ENCODE assay signal across 1 cellular context in genomic region chr10:43648392-43649148, GRCh38.
TF ChIP-seq lines count a peak whose summit lies in the region.

ZNF32 (minus strand) TSS chr10:43648881; CDS start chr10:43646133, 2,748 bp downstream.

TF ChIP-seq in HepG2, 621 proteins besides CTCF, POLR2A, EP300 and RAD21 (continued from another document and continues in another):
- TF ChIP-seq ARID4A (CRISPR knock-in tag; IDR thresholded peaks at IDR 0.05; ENCODE audit: borderline replicate concordance) (peak; percentile 28; the same call in 1 of the 2 replicates), WIZ (CRISPR knock-in tag; IDR thresholded peaks at IDR 0.05) (0 out of 2 replicates have a peak, but pooled peaks have one; percentile 58), PHF8 (CRISPR knock-in tag; IDR thresholded peaks at IDR 0.05) (peak; percentile 81), IKZF1 (IDR thresholded peaks at IDR 0.05) (no peak), HOXA3 (CRISPR knock-in tag; IDR thresholded peaks at IDR 0.05) (peak; percentile 23; the same call in 1 of the 2 replicates), ZNF724P (CRISPR knock-in tag; IDR thresholded peaks at IDR 0.05; ENCODE audit: borderline replicate concordance) (0 out of 2 replicates have a peak, but pooled peaks have one; percentile 70), NR2C2 (CRISPR knock-in tag; IDR thresholded peaks at IDR 0.05; ENCODE audit: borderline replicate concordance) (peak; percentile 78), ZFY (CRISPR knock-in tag; IDR thresholded peaks at IDR 0.05) (peak; percentile 97), KMT2A (CRISPR knock-in tag; IDR thresholded peaks at IDR 0.05) (peak; percentile 20; the same call in 1 of the 2 replicates), POLR2G (IDR thresholded peaks at IDR 0.05; ENCODE audit: low read depth, low read length) (peak; percentile 58), SUZ12 (IDR thresholded peaks at IDR 0.05; ENCODE audit: low read depth, low read length) (peak; percentile 88), ZNF777 (CRISPR knock-in tag; IDR thresholded peaks at IDR 0.05) (peak; percentile 81), RBFOX2 (IDR thresholded peaks at IDR 0.05; ENCODE audit: low read depth, low read length) (peak; percentile 79), SAFB2 (CRISPR knock-in tag; IDR thresholded peaks at IDR 0.05; ENCODE audit: borderline replicate concordance, low read depth) (0 out of 2 replicates have a peak, but pooled peaks have one; percentile 57), THAP11 (CRISPR knock-in tag; IDR thresholded peaks at IDR 0.05) (peak; percentile 100), ZNF234 (CRISPR knock-in tag; conservative IDR thresholded peaks at IDR 0.05) (peak; percentile 64; the same call in 1 of the 2 replicates), ZNF790 (CRISPR knock-in tag; IDR thresholded peaks at IDR 0.05; ENCODE audit: borderline replicate concordance) (peak; percentile 24; the same call in 1 of the 2 replicates), HOXA5 (CRISPR knock-in tag; IDR thresholded peaks at IDR 0.05) (0 out of 2 replicates have a peak, but pooled peaks have one; percentile 21), ASH2L (IDR thresholded peaks at IDR 0.05; ENCODE audit: insufficient read length, low read depth, low read length) (peak; percentile 62), ZNF430 (CRISPR knock-in tag; IDR thresholded peaks at IDR 0.05) (0 out of 2 replicates have a peak, but pooled peaks have one; percentile 39), AKAP8 (CRISPR knock-in tag; IDR thresholded peaks at IDR 0.05) (peak; percentile 62; the same call in 1 of the 2 replicates), HES4 (CRISPR knock-in tag; IDR thresholded peaks at IDR 0.05; ENCODE audit: borderline replicate concordance) (peak; percentile 47; the same call in 1 of the 2 replicates), ZNF441 (CRISPR knock-in tag; IDR thresholded peaks at IDR 0.05; ENCODE audit: borderline replicate concordance) (0 out of 2 replicates have a peak, but pooled peaks have one; percentile 52), ZNF124 (CRISPR knock-in tag; IDR thresholded peaks at IDR 0.05) (0 out of 2 replicates have a peak, but pooled peaks have one; percentile 22), GPN1 (CRISPR knock-in tag; IDR thresholded peaks at IDR 0.05; ENCODE audit: borderline replicate concordance) (no peak), PRDM15 (CRISPR knock-in tag; IDR thresholded peaks at IDR 0.05) (peak; percentile 8; the same call in 1 of the 2 replicates), MAFG (CRISPR knock-in tag; IDR thresholded peaks at IDR 0.05) (peak; percentile 69; the same call in 1 of the 2 replicates), HCFC1 (IDR thresholded peaks at IDR 0.05; ENCODE audit: low read depth, low read length) (peak; percentile 91), XRCC5 (optimal IDR thresholded peaks at IDR 0.05; ENCODE audit: low read length) (peak; percentile 18), TBX3 (IDR thresholded peaks at IDR 0.05; ENCODE audit: borderline replicate concordance) (no peak)
- TF ChIP-seq, protein P1, sequence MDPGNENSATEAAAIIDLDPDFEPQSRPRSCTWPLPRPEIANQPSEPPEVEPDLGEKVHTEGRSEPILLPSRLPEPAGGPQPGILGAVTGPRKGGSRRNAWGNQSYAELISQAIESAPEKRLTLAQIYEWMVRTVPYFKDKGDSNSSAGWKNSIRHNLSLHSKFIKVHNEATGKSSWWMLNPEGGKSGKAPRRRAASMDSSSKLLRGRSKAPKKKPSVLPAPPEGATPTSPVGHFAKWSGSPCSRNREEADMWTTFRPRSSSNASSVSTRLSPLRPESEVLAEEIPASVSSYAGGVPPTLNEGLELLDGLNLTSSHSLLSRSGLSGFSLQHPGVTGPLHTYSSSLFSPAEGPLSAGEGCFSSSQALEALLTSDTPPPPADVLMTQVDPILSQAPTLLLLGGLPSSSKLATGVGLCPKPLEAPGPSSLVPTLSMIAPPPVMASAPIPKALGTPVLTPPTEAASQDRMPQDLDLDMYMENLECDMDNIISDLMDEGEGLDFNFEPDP (CRISPR knock-in tag; conservative IDR thresholded peaks at IDR 0.05): no peak
- TF ChIP-seq, protein P2, sequence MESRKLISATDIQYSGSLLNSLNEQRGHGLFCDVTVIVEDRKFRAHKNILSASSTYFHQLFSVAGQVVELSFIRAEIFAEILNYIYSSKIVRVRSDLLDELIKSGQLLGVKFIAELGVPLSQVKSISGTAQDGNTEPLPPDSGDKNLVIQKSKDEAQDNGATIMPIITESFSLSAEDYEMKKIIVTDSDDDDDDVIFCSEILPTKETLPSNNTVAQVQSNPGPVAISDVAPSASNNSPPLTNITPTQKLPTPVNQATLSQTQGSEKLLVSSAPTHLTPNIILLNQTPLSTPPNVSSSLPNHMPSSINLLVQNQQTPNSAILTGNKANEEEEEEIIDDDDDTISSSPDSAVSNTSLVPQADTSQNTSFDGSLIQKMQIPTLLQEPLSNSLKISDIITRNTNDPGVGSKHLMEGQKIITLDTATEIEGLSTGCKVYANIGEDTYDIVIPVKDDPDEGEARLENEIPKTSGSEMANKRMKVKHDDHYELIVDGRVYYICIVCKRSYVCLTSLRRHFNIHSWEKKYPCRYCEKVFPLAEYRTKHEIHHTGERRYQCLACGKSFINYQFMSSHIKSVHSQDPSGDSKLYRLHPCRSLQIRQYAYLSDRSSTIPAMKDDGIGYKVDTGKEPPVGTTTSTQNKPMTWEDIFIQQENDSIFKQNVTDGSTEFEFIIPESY (CRISPR knock-in tag; IDR thresholded peaks at IDR 0.05): peak; percentile 81; the same call in 1 of the 2 replicates
- TF ChIP-seq, protein P3, sequence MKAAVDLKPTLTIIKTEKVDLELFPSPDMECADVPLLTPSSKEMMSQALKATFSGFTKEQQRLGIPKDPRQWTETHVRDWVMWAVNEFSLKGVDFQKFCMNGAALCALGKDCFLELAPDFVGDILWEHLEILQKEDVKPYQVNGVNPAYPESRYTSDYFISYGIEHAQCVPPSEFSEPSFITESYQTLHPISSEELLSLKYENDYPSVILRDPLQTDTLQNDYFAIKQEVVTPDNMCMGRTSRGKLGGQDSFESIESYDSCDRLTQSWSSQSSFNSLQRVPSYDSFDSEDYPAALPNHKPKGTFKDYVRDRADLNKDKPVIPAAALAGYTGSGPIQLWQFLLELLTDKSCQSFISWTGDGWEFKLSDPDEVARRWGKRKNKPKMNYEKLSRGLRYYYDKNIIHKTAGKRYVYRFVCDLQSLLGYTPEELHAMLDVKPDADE (CRISPR knock-in tag; IDR thresholded peaks at IDR 0.05): no peak
- TF ChIP-seq, protein P4, sequence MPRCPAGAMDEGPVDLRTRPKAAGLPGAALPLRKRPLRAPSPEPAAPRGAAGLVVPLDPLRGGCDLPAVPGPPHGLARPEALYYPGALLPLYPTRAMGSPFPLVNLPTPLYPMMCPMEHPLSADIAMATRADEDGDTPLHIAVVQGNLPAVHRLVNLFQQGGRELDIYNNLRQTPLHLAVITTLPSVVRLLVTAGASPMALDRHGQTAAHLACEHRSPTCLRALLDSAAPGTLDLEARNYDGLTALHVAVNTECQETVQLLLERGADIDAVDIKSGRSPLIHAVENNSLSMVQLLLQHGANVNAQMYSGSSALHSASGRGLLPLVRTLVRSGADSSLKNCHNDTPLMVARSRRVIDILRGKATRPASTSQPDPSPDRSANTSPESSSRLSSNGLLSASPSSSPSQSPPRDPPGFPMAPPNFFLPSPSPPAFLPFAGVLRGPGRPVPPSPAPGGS (CRISPR knock-in tag; IDR thresholded peaks at IDR 0.05): peak; percentile 67; the same call in 1 of the 2 replicates
- TF ChIP-seq, protein P5, sequence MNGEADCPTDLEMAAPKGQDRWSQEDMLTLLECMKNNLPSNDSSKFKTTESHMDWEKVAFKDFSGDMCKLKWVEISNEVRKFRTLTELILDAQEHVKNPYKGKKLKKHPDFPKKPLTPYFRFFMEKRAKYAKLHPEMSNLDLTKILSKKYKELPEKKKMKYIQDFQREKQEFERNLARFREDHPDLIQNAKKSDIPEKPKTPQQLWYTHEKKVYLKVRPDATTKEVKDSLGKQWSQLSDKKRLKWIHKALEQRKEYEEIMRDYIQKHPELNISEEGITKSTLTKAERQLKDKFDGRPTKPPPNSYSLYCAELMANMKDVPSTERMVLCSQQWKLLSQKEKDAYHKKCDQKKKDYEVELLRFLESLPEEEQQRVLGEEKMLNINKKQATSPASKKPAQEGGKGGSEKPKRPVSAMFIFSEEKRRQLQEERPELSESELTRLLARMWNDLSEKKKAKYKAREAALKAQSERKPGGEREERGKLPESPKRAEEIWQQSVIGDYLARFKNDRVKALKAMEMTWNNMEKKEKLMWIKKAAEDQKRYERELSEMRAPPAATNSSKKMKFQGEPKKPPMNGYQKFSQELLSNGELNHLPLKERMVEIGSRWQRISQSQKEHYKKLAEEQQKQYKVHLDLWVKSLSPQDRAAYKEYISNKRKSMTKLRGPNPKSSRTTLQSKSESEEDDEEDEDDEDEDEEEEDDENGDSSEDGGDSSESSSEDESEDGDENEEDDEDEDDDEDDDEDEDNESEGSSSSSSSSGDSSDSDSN (CRISPR knock-in tag; IDR thresholded peaks at IDR 0.05): peak; percentile 70; the same call in 1 of the 2 replicates
- TF ChIP-seq, protein P6, sequence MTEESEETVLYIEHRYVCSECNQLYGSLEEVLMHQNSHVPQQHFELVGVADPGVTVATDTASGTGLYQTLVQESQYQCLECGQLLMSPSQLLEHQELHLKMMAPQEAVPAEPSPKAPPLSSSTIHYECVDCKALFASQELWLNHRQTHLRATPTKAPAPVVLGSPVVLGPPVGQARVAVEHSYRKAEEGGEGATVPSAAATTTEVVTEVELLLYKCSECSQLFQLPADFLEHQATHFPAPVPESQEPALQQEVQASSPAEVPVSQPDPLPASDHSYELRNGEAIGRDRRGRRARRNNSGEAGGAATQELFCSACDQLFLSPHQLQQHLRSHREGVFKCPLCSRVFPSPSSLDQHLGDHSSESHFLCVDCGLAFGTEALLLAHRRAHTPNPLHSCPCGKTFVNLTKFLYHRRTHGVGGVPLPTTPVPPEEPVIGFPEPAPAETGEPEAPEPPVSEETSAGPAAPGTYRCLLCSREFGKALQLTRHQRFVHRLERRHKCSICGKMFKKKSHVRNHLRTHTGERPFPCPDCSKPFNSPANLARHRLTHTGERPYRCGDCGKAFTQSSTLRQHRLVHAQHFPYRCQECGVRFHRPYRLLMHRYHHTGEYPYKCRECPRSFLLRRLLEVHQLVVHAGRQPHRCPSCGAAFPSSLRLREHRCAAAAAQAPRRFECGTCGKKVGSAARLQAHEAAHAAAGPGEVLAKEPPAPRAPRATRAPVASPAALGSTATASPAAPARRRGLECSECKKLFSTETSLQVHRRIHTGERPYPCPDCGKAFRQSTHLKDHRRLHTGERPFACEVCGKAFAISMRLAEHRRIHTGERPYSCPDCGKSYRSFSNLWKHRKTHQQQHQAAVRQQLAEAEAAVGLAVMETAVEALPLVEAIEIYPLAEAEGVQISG (CRISPR knock-in tag; IDR thresholded peaks at IDR 0.05): peak; percentile 66
